ENCODE assay signal across 21 cellular contexts in the genomic region with DNA sequence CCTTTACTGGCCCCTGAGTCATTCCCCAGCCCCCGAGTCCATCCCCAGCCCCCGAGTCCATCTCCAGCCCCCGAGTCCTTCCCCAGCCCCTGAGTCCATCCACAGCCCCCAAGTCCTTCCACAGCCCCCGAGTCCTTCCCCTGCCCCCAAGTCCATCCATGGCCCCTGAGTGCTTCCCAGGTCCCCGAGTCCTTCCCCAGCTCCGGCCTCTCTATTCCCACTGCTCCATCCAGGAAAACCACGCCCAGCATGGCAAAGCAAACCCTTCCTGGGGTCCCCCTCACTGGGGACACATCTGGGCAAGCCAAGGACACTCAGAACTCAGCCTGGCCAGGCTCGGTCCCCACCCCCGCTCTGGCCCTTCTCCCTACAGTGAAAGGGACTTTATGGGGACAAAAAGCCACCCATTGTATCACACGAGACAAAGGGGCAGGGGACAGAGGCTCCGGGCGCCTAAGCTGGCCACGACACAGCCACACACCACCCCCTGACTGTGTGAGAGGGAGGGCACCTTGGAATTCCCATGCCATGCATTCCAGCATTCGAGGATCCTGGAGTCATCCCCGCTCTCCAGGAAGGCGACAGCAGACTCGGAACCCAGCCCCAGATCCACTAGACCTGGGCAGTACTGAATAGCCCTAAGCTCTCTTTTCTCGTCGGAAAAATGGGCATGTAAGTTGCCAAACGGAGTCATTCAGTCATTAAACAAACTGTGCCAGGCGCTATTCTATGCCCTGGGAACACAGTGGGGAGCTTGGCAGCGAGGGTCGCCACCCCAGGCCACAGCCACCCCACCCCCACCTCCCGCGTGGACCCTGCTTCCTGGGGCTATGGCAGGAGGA. TPM values are rescaled to one million over a fixed set of nuclear protein-coding genes. Genes with fewer than 3 reads are reported as not detected.
A peak's percentile ranks its signal among the peaks of the same experiment; 100 is the strongest.
DNase-seq lines count a peak whose midpoint lies in the region; ATAC-seq and TF ChIP-seq lines count a peak whose summit lies in the region.
"Had no signal": no experiment of that assay in that cellular context is flagged by ENCODE, and none has a peak within 500 bp of the region (broad histone marks: within the 10 kb centered on the region; RNA-seq: fewer than 3 reads in every experiment).

No MANE protein-coding gene starts in this region.

- H4K91ac ChIP-seq in IMR-90 (ENCODE audit: insufficient read depth, low read depth, low read length): no peak overlapping the region

- peaks cover 25% of the 10 kb centered on the region for H3K4me1 Mint-ChIP-seq in endodermal cell
- peaks cover 20% of the 10 kb centered on the region for H3K4me1 Mint-ChIP-seq in activated T-helper 2 cell treated with anti-CD3 and anti-CD28 coated beads, Interferon-gamma antibody, Interleukin-2, Interleukin-4, amounts not matched to agents 10 μg/mL and 5 μg/mL and 100 μg/mL, durations not matched to agents 14 hours and 24 hours and 36 hours (ENCODE audit: low read depth)

- intact Hi-C loops in IMR-90 (cut with micrococcal nuclease): no loop called here
- intact Hi-C loops in stomach (cut with DNase I; ENCODE audit: low total_unique reads): no loop called here
- intact Hi-C loops in activated T-helper 2 cell treated with anti-CD3 and anti-CD28 coated beads, Interferon-gamma antibody, Interleukin-2, Interleukin-4, amounts not matched to agents 10 μg/mL and 5 μg/mL and 100 μg/mL, durations not matched to agents 14 hours and 24 hours and 36 hours (cut with micrococcal nuclease): no loop called here

- H3K23ac ChIP-seq in IMR-90 (ENCODE audit: low read depth, low read length): no peak overlapping the region

- POLR2A ChIA-PET in IMR-90 (lab: Charles Lee; ENCODE audit: unreplicated experiment): no interaction called here

- peak overlapping the region; percentile 33 for H2AFZ ChIP-seq in IMR-90 (replicated peaks; ENCODE audit: low read length, poor library complexity)

- H3K36me3 Mint-ChIP-seq in endodermal cell (ENCODE audit: low read depth): no peaks in the 10 kb centered on the region
- no peaks in the 10 kb centered on the region for H3K36me3 Mint-ChIP-seq in activated T-helper 2 cell treated with anti-CD3 and anti-CD28 coated beads, Interferon-gamma antibody, Interleukin-2, Interleukin-4, amounts not matched to agents 10 μg/mL and 5 μg/mL and 100 μg/mL, durations not matched to agents 14 hours and 24 hours and 36 hours (ENCODE audit: low read depth)

- no peak overlapping the region for H4K5ac ChIP-seq in IMR-90 (ENCODE audit: low read depth, low read length)

- H3K4me3 ChIP-seq in IMR-90 (ENCODE audit: insufficient read depth, low read depth, low read length) (no peak overlapping the region), endodermal cell (ENCODE audit: low read length) (no peak overlapping the region), stomach (no peak overlapping the region)
- H3K4me3 ChIP-seq: mucosa of descending colon, ovary, smooth muscle cell, thyroid gland had no signal

- no peak overlapping the region for H3K14ac ChIP-seq in IMR-90 (replicated peaks; ENCODE audit: low read depth, low read length)

- TF ChIP-seq EP300 in stomach (IDR thresholded peaks at IDR 0.05): no peak

- dilution Hi-C loops in IMR-90 (cut with HindIII; ENCODE audit: low sequenced_read_pairs, unreplicated experiment): no loop called here

- no peak overlapping the region for H2BK15ac ChIP-seq in IMR-90 (ENCODE audit: low read depth, low read length)

- H3K56ac ChIP-seq in IMR-90 (ENCODE audit: extremely low read depth, insufficient read depth, low read length): no peak overlapping the region

- no peak overlapping the region for H3K4me2 ChIP-seq in IMR-90 (ENCODE audit: low read depth, low read length)
- H3K4me2 ChIP-seq: smooth muscle cell had no signal

- no peak overlapping the region for H3K4me3 Mint-ChIP-seq in endodermal cell
- no peak overlapping the region for H3K4me3 Mint-ChIP-seq in activated T-helper 2 cell treated with anti-CD3 and anti-CD28 coated beads, Interferon-gamma antibody, Interleukin-2, Interleukin-4, amounts not matched to agents 10 μg/mL and 5 μg/mL and 100 μg/mL, durations not matched to agents 14 hours and 24 hours and 36 hours (ENCODE audit: low read depth)

- no peak overlapping the region for H3K4ac ChIP-seq in IMR-90 (ENCODE audit: low read depth, low read length)

- H4K20me1 ChIP-seq in IMR-90 (ENCODE audit: insufficient read depth, low read length): no peaks in the 10 kb centered on the region; the same call in 1 of the 2 replicates

- no peaks in the 10 kb centered on the region for H3K79me1 ChIP-seq in IMR-90 (ENCODE audit: low read depth in 1 of 2, low read length in 2 of 2)

- no peak for TF ChIP-seq CTCF in IMR-90 (conservative IDR thresholded peaks at IDR 0.05; ENCODE audit: low read depth, low read length)
- no peak for TF ChIP-seq CTCF in endodermal cell (conservative IDR thresholded peaks at IDR 0.05)
- no peak for TF ChIP-seq CTCF in stomach (IDR thresholded peaks at IDR 0.05)

- no peak overlapping the region for H2AK9ac ChIP-seq in IMR-90 (replicated peaks; ENCODE audit: low read depth, low read length, poor library complexity)

- in situ Hi-C loops in IMR-90 (cut with MboI; ENCODE audit: low sequenced_read_pairs): no loop called here

- ATAC-seq in IMR-90 (ENCODE audit: low read depth): no peak
- ATAC-seq in HG03457 (IDR thresholded peaks at IDR 0.05; ENCODE audit: unreplicated experiment): no peak
- ATAC-seq: esophagus mucosa, mucosa of descending colon, Panc1 had no signal

- no peak for DNase-seq in IMR-90
- DNase-seq in endodermal cell: peak; percentile 73
- DNase-seq in midbrain (lab: John Stamatoyannopoulos, UW): peak; percentile 89
- no peak for DNase-seq in stomach
- DNase-seq in RPMI8226: no peak
- DNase-seq in activated T-cell treated with anti-CD3 and anti-CD28 coated beads, Interleukin-2, amount 50 U/mL, for 1 hour: no peak
- no peak for DNase-seq in activated T-helper 2 cell treated with anti-CD3 and anti-CD28 coated beads, Interferon-gamma antibody, Interleukin-2, Interleukin-4, amounts not matched to agents 10 μg/mL and 5 μg/mL and 100 μg/mL, durations not matched to agents 14 hours and 24 hours and 36 hours (ENCODE audit: low spot score)
- DNase-seq: activated CD4-positive, alpha-beta T cell treated with anti-CD3 and anti-CD28 coated beads for 48 hours; activated naive CD4-positive, alpha-beta T cell treated with Interleukin-2 at 50 U/mL for 16 hours; AML-193; dermis blood vessel endothelial cell; GF-D8; GOT3; KBM-7; ovary; thyroid gland had no signal

- H3K27me3 Mint-ChIP-seq in endodermal cell (ENCODE audit: insufficient read depth): no peaks in the 10 kb centered on the region
- H3K27me3 Mint-ChIP-seq in activated T-helper 2 cell treated with anti-CD3 and anti-CD28 coated beads, Interferon-gamma antibody, Interleukin-2, Interleukin-4, amounts not matched to agents 10 μg/mL and 5 μg/mL and 100 μg/mL, durations not matched to agents 14 hours and 24 hours and 36 hours (ENCODE audit: low read depth): no peaks in the 10 kb centered on the region

- H3K27ac ChIP-seq in IMR-90 (ENCODE audit: insufficient read depth, low read length) (no peak overlapping the region), endodermal cell (ENCODE audit: low read depth, low read length) (no peak overlapping the region), stomach (peak overlapping the region; percentile 86 to 92 (median 91))
- H3K27ac ChIP-seq: ovary, thyroid gland had no signal

- no CpG with 5 or more reads among the region's 25 CpGs for WGBS in IMR-90 (ENCODE audit: extremely low coverage in 2 of 2, insufficient read length in 1 of 2), 2 experiments
- 75 to 85% methylated on average over 14 to 24 of the region's 25 CpGs for WGBS in endodermal cell (ENCODE audit: insufficient coverage in 1 of 2, insufficient read length in 1 of 2), 2 experiments
- 78 to 80% (median 79%) methylated on average over 23 to 25 of the region's 25 CpGs for WGBS in stomach, 5 donors

- no peaks in the 10 kb centered on the region for H3K4me1 ChIP-seq in IMR-90 (ENCODE audit: control insufficient read depth, insufficient read depth, low read length)
- H3K4me1 ChIP-seq in endodermal cell (ENCODE audit: control insufficient read depth, insufficient read depth, low read length): peaks cover 15% of the 10 kb centered on the region
- peaks cover 29 to 82% (median 57%) of the 10 kb centered on the region in 4 donors for H3K4me1 ChIP-seq in stomach

- no peak for TF ChIP-seq POLR2A in IMR-90 (IDR thresholded peaks at IDR 0.05; ENCODE audit: low read depth, low read length)
- TF ChIP-seq POLR2A in stomach (IDR thresholded peaks at IDR 0.05): no peak

- no TSS peak for BruUV-seq in IMR-90 (replicated peaks; lab: Mats Ljungman, UMichigan)

- no peak overlapping the region for H4K8ac ChIP-seq in IMR-90 (ENCODE audit: low read depth in 2 of 2, low read length in 2 of 2)

- H3K27ac Mint-ChIP-seq in endodermal cell: peak overlapping the region; percentile 55
- no peak overlapping the region for H3K27ac Mint-ChIP-seq in activated T-helper 2 cell treated with anti-CD3 and anti-CD28 coated beads, Interferon-gamma antibody, Interleukin-2, Interleukin-4, amounts not matched to agents 10 μg/mL and 5 μg/mL and 100 μg/mL, durations not matched to agents 14 hours and 24 hours and 36 hours

- no peaks in the 10 kb centered on the region for H3K9me1 ChIP-seq in IMR-90 (ENCODE audit: insufficient read depth, low read length)

- TF ChIP-seq RAD21 in IMR-90 (IDR thresholded peaks at IDR 0.05; ENCODE audit: low read length): no peak

- no peaks in the 10 kb centered on the region for H3K36me3 ChIP-seq in IMR-90 (ENCODE audit: control insufficient read depth, insufficient read depth, low read length)
- H3K36me3 ChIP-seq in endodermal cell (ENCODE audit: control insufficient read depth, insufficient read depth, low read length): no peaks in the 10 kb centered on the region
- no peaks in the 10 kb centered on the region for H3K36me3 ChIP-seq in stomach
- H3K36me3 ChIP-seq: ovary, thyroid gland had no signal

- CTCF ChIA-PET in IMR-90 (lab: Yijun Ruan, JAX): interaction anchor here (0.6 kb wide), 1 partner anchor 23 kb away, joined by 8 read pairs; no protein-coding TSS in a partner anchor

- H3K9ac ChIP-seq in IMR-90 (ENCODE audit: low read depth, low read length) (no peak overlapping the region), endodermal cell (ENCODE audit: extremely low read depth, low read length, poor library complexity, severe bottlenecking) (no peak overlapping the region)

- no peak overlapping the region; the same call in 1 of the 2 replicates for H2AK5ac ChIP-seq in IMR-90 (ENCODE audit: low read depth, low read length)

- no peak overlapping the region for H2BK5ac ChIP-seq in IMR-90 (ENCODE audit: low read depth, low read length, poor library complexity, severe bottlenecking)

- H3K27me3 ChIP-seq in IMR-90 (ENCODE audit: control insufficient read depth, insufficient read depth, low read length): peaks cover 11% of the 10 kb centered on the region; the same call in 1 of the 2 replicates
- no peaks in the 10 kb centered on the region for H3K27me3 ChIP-seq in endodermal cell (ENCODE audit: control insufficient read depth, insufficient read depth, low read length, poor library complexity, severe bottlenecking)
- no peaks in the 10 kb centered on the region for H3K27me3 ChIP-seq in stomach
- H3K27me3 ChIP-seq: ovary, thyroid gland had no signal

- H2BK20ac ChIP-seq in IMR-90 (ENCODE audit: low read depth, low read length): no peak overlapping the region

- no peaks in the 10 kb centered on the region for H3K9me3 Mint-ChIP-seq in endodermal cell
- H3K9me3 Mint-ChIP-seq in activated T-helper 2 cell treated with anti-CD3 and anti-CD28 coated beads, Interferon-gamma antibody, Interleukin-2, Interleukin-4, amounts not matched to agents 10 μg/mL and 5 μg/mL and 100 μg/mL, durations not matched to agents 14 hours and 24 hours and 36 hours: no peaks in the 10 kb centered on the region

- H3K18ac ChIP-seq in IMR-90 (ENCODE audit: low read depth, low read length): no peak overlapping the region

- H3K9me3 ChIP-seq in IMR-90 (ENCODE audit: control insufficient read depth, insufficient read depth, low read length) (no peaks in the 10 kb centered on the region), endodermal cell (ENCODE audit: control insufficient read depth, low read length) (no peaks in the 10 kb centered on the region), stomach (no peaks in the 10 kb centered on the region)
- H3K9me3 ChIP-seq: mucosa of descending colon, ovary, thyroid gland had no signal

- H2BK120ac ChIP-seq in IMR-90 (ENCODE audit: low read depth, low read length): no peak overlapping the region

RNA-seq across cellular contexts. Expression of a gene that starts 14.0 kb away (rescaled TPM):
- not detected in 2 replicates for total RNA-seq in IMR-90 (2012; rRNA removed)
- 0.05 TPM in 1 of 2 replicates, not detected in the other for polyA plus RNA-seq in IMR-90 (2012; rRNA removed)
- 0.04 TPM in 1 of 2 replicates, not detected in the other for polyA plus RNA-seq in IMR-90 (2012; cell fraction: cytosol; rRNA removed)
- polyA plus RNA-seq in IMR-90 (2012; cell fraction: nucleus; rRNA removed; ENCODE audit: low replicate concordance): not detected in 2 replicates
- total RNA-seq in endodermal cell: 1 to 10 TPM; 5.9 to 9.1 TPM
- 2.1 TPM for polyA plus RNA-seq in endodermal cell (2013, experiment 1 of 2)
- polyA plus RNA-seq in endodermal cell (2013, experiment 2 of 2): 2.4 TPM
- 100 to 1,000 TPM in 2 of 5 donors, 10 to 100 TPM in 3; 27.4 to 190 (median 59.1) TPM for total RNA-seq in stomach
- 10 to 100 TPM; 39.0 to 46.6 (median 43.7) TPM for polyA plus RNA-seq in stomach
- 0.30 and 0.34 TPM in 2 replicates for total RNA-seq in activated T-helper 2 cell treated with anti-CD3 and anti-CD28 coated beads, Interferon-gamma antibody, Interleukin-2, Interleukin-4, amounts not matched to agents 10 μg/mL and 5 μg/mL and 100 μg/mL, durations not matched to agents 14 hours and 24 hours and 36 hours
- total RNA-seq: smooth muscle cell had no signal

RNA-seq across cellular contexts. Expression of a gene that starts 25.4 kb away (rescaled TPM):
- total RNA-seq in IMR-90 (2012; rRNA removed) (73.7 and 77.8 TPM in 2 replicates), endodermal cell (10 to 100 TPM; 22.6 to 31.3 TPM), stomach (10 to 100 TPM; 15.6 to 61.6 (median 46.7) TPM)
- polyA plus RNA-seq in IMR-90 (2012; rRNA removed) (46.8 and 46.9 TPM in 2 replicates), stomach (10 to 100 TPM; 24.0 to 46.6 (median 39.8) TPM)
- 25.7 and 37.1 TPM in 2 replicates for polyA plus RNA-seq in IMR-90 (2012; cell fraction: cytosol; rRNA removed)
- polyA plus RNA-seq in IMR-90 (2012; cell fraction: nucleus; rRNA removed; ENCODE audit: low replicate concordance): 8.1 and 26.0 TPM in 2 replicates
- polyA plus RNA-seq in endodermal cell (2013, experiment 1 of 2): 60.5 TPM
- polyA plus RNA-seq in endodermal cell (2013, experiment 2 of 2): 63.1 TPM
- total RNA-seq in activated T-helper 2 cell treated with anti-CD3 and anti-CD28 coated beads, Interferon-gamma antibody, Interleukin-2, Interleukin-4, amounts not matched to agents 10 μg/mL and 5 μg/mL and 100 μg/mL, durations not matched to agents 14 hours and 24 hours and 36 hours: 28.1 and 31.2 TPM in 2 replicates

Comparison
In these comparisons a context has a peak if more than half of its experiments do, and no peak if none do; other contexts are left out.
1. DNase-seq: peak in endodermal cell (single experiment) and midbrain (single experiment); none in IMR-90 (single experiment), stomach (single experiment), RPMI8226 (single experiment), activated T-cell treated with anti-CD3 and anti-CD28 coated beads, Interleukin-2, amount 50 U/mL, for 1 hour (single experiment) and activated T-helper 2 cell treated with anti-CD3 and anti-CD28 coated beads, Interferon-gamma antibody, Interleukin-2, Interleukin-4, amounts not matched to agents 10 μg/mL and 5 μg/mL and 100 μg/mL, durations not matched to agents 14 hours and 24 hours and 36 hours (single experiment).
2. H3K27ac ChIP-seq: peak in stomach (5 of 5); none in IMR-90 (single experiment) and endodermal cell (single experiment).